Comparison of ENCODE assay signal across 16 cellular contexts in the genomic region with DNA sequence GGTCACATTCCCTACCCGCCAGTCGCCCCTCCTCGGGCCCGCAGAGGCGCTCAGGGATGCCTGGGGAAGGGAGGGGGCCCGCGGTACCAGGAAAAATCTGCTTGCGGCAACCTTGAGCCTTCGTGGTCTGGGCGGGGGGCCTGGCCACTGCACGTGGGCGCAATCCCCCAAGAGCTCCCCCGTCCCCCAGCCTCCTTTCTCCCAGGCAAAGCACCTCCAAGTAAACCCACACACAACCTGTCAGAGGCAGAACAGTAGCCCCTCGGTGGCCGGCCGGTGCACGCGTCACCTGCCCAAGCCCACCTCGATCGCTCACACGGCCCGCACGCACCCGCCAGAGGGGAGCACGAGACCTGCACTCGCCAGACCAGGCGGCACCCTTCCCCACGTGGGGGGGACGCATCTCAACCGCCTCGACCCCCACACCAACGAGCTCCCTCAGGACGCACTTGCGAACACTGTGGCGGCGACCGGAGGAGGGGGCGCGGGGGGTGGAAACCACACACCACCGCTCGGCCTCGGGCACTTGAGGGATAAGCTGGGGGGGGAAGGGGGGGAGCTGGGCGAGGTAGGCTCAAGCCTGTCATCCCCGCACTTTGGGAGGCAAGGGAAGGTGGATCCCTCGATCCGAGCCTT.
A peak's percentile ranks its signal among the peaks of the same experiment; 100 is the strongest.
DNase-seq lines count a peak whose midpoint lies in the region; ATAC-seq and TF ChIP-seq lines count a peak whose summit lies in the region.
"Had no signal": no experiment of that assay in that cellular context is flagged by ENCODE, and none has a peak within 500 bp of the region (broad histone marks: within the 10 kb centered on the region; RNA-seq: fewer than 3 reads in every experiment).

No MANE protein-coding gene starts in this region.

- H3K36me3 ChIP-seq in right atrium auricular region (no peaks in the 10 kb centered on the region), sigmoid colon (no peaks in the 10 kb centered on the region), prostate gland (no peaks in the 10 kb centered on the region)
- H3K36me3 ChIP-seq: HAP-1 had no signal

- no peak overlapping the region for H3K4me3 ChIP-seq in right cardiac atrium (ENCODE audit: low read length)
- no peak overlapping the region for H3K4me3 ChIP-seq in right atrium auricular region
- H3K4me3 ChIP-seq in sigmoid colon = no peak overlapping the region
- no peak overlapping the region for H3K4me3 ChIP-seq in prostate gland
- H3K4me3 ChIP-seq: HAP-1 had no signal

- H3K4me1 ChIP-seq in right cardiac atrium (ENCODE audit: control insufficient read depth, insufficient read depth, low read length) (no peaks in the 10 kb centered on the region), right atrium auricular region (no peaks in the 10 kb centered on the region), sigmoid colon (no peaks in the 10 kb centered on the region), prostate gland (replicated peaks) (no peaks in the 10 kb centered on the region)
- H3K4me1 ChIP-seq: HAP-1 had no signal

- intact Hi-C loops in right cardiac atrium (cut with DNase I) = no loop called here
- intact Hi-C loops in sigmoid colon (cut with DNase I) = no loop called here
- intact Hi-C loops in prostate gland (cut with DNase I) = no loop called here

- TF ChIP-seq CTCF in right atrium auricular region (IDR thresholded peaks at IDR 0.05) (no peak), sigmoid colon (IDR thresholded peaks at IDR 0.05) (no peak), prostate gland (IDR thresholded peaks at IDR 0.05) (no peak)

- H3K27ac ChIP-seq in right cardiac atrium (ENCODE audit: low read length) (no peak overlapping the region), right atrium auricular region (no peak overlapping the region), sigmoid colon (no peak overlapping the region), prostate gland (no peak overlapping the region)

- no peaks in the 10 kb centered on the region for H3K9me3 ChIP-seq in right cardiac atrium (ENCODE audit: control insufficient read depth, low read length)
- H3K9me3 ChIP-seq in right atrium auricular region = no peaks in the 10 kb centered on the region
- peaks cover 0 to 9% (median 2%) of the 10 kb centered on the region in 4 donors for H3K9me3 ChIP-seq in sigmoid colon
- H3K9me3 ChIP-seq in prostate gland = no peaks in the 10 kb centered on the region

- no peak for TF ChIP-seq EP300 in sigmoid colon (IDR thresholded peaks at IDR 0.05)

- ATAC-seq in right cardiac atrium (peak; percentile 22 to 41), left lobe of liver (no peak), GM18498 (IDR thresholded peaks at IDR 0.05; ENCODE audit: unreplicated experiment) (no peak)

- H3K27me3 ChIP-seq in right cardiac atrium (ENCODE audit: control insufficient read depth, insufficient read depth) (no peaks in the 10 kb centered on the region), right atrium auricular region (no peaks in the 10 kb centered on the region), sigmoid colon (peaks cover 0 to 9% (median 0%) of the 10 kb centered on the region in 3 donors), prostate gland (replicated peaks; ENCODE audit: insufficient read depth) (no peaks in the 10 kb centered on the region)

- WGBS in right cardiac atrium = 71% methylated on average over 46 of the region's 46 CpGs
- 83 to 84% methylated on average over 46 of the region's 46 CpGs for WGBS in sigmoid colon, 2 donors
- 80% methylated on average over 46 of the region's 46 CpGs for WGBS in prostate gland

- DNase-seq in right cardiac atrium (no peak), right atrium auricular region (ENCODE audit: low spot score) (no peak), left lobe of liver (ENCODE audit: low spot score) (peak; percentile 37), sigmoid colon (peak; percentile 63), prostate gland (ENCODE audit: low spot score) (no peak), DMS153 treated with DMSO at 0.1 percent for 48 hours (lab: John Stamatoyannopoulos, UW; ENCODE audit: unreplicated experiment) (no peak)
- DNase-seq: ACHN; C1 segment of cervical spinal cord; Calu3; CD4-positive, alpha-beta T cell; DMS 273 treated with DMSO at 0.1 percent for 48 hours; DMS79; GOT3; IMR-90 had no signal

- TF ChIP-seq POLR2A in sigmoid colon (IDR thresholded peaks at IDR 0.05) = no peak
- no peak for TF ChIP-seq POLR2A in prostate gland (IDR thresholded peaks at IDR 0.05)

Comparison
In these comparisons a context has a peak if more than half of its experiments do, and no peak if none do; other contexts are left out.
1. ATAC-seq: peak in right cardiac atrium (2 of 2); none in left lobe of liver (single experiment) and GM18498 (single experiment).
2. DNase-seq: peak in left lobe of liver (single experiment) and sigmoid colon (single experiment); none in right cardiac atrium (0 of 3), right atrium auricular region (single experiment), prostate gland (single experiment) and DMS153 treated with DMSO at 0.1 percent for 48 hours (single experiment).